Comparison of ENCODE assay signal across 5 cellular contexts in the genomic region with DNA sequence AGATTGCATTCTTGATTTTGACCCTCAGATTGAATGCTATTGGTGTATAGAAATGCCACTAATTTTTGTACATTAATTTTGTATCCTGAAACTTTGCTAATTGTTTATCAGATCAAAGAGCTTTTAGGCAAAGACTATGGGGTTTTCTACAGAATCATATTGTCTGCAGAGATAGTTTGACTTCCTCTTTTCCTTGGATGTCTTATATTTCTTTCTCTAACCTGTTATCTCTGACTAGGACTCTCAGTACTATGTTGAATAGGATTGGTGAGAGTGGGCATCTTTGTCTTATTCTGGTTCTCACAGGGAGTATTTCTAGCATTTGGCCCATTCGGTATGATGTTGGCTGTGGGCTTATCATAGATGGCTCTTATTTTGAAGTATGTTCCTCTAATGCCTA. TPM values are rescaled to one million over a fixed set of nuclear protein-coding genes. Genes with fewer than 3 reads are reported as not detected.
"Had no signal": no experiment of that assay in that cellular context is flagged by ENCODE, and none has a peak within 500 bp of the region (broad histone marks: within the 10 kb centered on the region; RNA-seq: fewer than 3 reads in every experiment).

No MANE protein-coding gene starts in this region.

RNA-seq across cellular contexts. Expression of a gene that starts 16.7 kb away (rescaled TPM):
- total RNA-seq: activated naive CD4-positive, alpha-beta T cell treated with anti-CD3 and anti-CD28 coated beads for 36 hours; activated naive CD8-positive, alpha-beta T cell treated with anti-CD3 and anti-CD28 coated beads, Interleukin-2, amount 10 ng/mL, durations not matched to agents 7 days and 5 days; cardiac septum; chondrocyte had no signal
- polyA plus RNA-seq: cardiac muscle cell had no signal
